ENCODE assay signal across 8 cellular contexts in the genomic region with DNA sequence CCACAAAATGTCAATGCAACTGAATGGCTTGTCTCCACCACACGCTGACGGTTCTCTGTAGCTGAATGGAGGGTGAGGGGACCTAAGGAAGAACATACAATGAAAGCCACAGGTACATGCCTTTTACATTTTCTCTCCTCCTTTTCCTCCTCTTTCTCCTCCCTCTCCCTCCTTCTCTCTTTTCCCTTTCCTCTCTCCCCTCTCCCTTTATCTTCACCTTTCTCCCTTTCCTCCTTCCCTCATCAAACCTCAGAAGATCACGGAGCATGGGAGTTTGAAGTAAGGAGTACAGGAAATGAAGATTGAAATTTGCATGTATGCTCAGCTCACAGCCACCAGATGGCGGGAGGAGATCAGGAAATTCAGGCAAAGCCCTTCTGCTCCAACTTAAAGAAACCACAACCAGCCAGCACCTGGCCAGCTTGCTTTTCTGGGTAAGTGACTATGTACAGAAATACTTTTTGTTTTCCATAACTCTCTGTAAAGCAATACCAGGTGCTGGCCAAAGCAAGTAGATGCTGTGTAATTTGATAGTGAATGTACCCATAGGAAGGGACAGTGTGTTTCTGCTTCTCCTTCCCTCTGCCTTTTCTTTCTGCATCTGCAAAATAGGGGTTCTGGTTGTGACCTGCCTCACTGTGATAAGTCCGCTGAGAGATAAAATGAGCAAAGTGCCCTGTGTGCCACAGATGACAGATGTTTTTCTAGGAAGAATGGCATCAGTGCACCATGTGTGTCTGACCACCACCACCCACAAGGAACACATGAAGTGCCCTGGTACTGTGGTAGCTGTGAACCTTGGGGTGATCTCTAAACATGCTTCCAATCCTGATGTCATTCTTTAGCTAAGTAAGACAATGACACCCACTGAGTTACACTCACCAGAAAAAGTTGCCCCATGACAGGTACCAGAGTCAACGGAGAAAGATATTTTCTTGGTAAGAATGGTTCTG. TPM values are rescaled to one million over a fixed set of nuclear protein-coding genes. Genes with fewer than 3 reads are reported as not detected.
A peak's percentile ranks its signal among the peaks of the same experiment; 100 is the strongest.
DNase-seq lines count a peak whose midpoint lies in the region; ATAC-seq lines count a peak whose summit lies in the region.

No MANE protein-coding gene starts in this region.

- H3K27me3 ChIP-seq in mesendoderm (ENCODE audit: insufficient read depth, low read length, poor library complexity) = no peaks in the 10 kb centered on the region

- no peak overlapping the region for H4K8ac ChIP-seq in mesendoderm (ENCODE audit: low read depth, low read length)

- ATAC-seq in HG03280 (IDR thresholded peaks at IDR 0.05; ENCODE audit: unreplicated experiment) = peak; percentile 75
- ATAC-seq in GM21381 (IDR thresholded peaks at IDR 0.05; ENCODE audit: unreplicated experiment) = no peak

- H3K4me1 ChIP-seq in mesendoderm (ENCODE audit: control insufficient read depth, low read depth, low read length) = no peaks in the 10 kb centered on the region

- no peak overlapping the region for H4K5ac ChIP-seq in mesendoderm (ENCODE audit: low read length)

- H3K4me2 ChIP-seq in mesendoderm (ENCODE audit: low read length) = peak overlapping the region; percentile 28

- peak overlapping the region; percentile 27 for H3K9ac ChIP-seq in mesendoderm (ENCODE audit: low read length)

- H3K79me2 ChIP-seq in mesendoderm (ENCODE audit: control insufficient read depth, insufficient read depth, low read length) = no peaks in the 10 kb centered on the region

- H3K4me3 ChIP-seq in mesendoderm (ENCODE audit: low read length) = no peak overlapping the region

- no peak overlapping the region for H3K4ac ChIP-seq in mesendoderm (ENCODE audit: low read depth, low read length)

- H3K18ac ChIP-seq in mesendoderm (ENCODE audit: low read length) = no peak overlapping the region

- H3K79me1 ChIP-seq in mesendoderm (ENCODE audit: low read length) = no peaks in the 10 kb centered on the region

- peak; percentile 58 for DNase-seq in GM04504 (ENCODE audit: low read depth)
- DNase-seq in NCI-H526 treated with DMSO at 0.1 percent for 48 hours (lab: John Stamatoyannopoulos, UW) = peak; percentile 79
- peak; percentile 69 for DNase-seq in activated CD4-positive, alpha-beta T cell treated with anti-CD3 and anti-CD28 coated beads, Interleukin-2, amount 50 U/mL, for 1 hour
- DNase-seq in effector CD8-positive, alpha-beta T cell (lab: John Stamatoyannopoulos, UW) = peak; percentile 52
- peak; percentile 80 for DNase-seq in mesendoderm
- DNase-seq in stimulated activated CD8-positive, alpha-beta memory T cell treated with anti-CD3 and anti-CD28 coated beads, Interleukin-7, amount 100 ng/mL, for 4 hours (ENCODE audit: low read depth in 2 of 2) = peak; percentile 36 to 51

- no peak overlapping the region for H2AK5ac ChIP-seq in mesendoderm (ENCODE audit: low read length)

- H3K23ac ChIP-seq in mesendoderm (ENCODE audit: low read length) = no peak overlapping the region

- H3K36me3 ChIP-seq in mesendoderm (ENCODE audit: control insufficient read depth, insufficient read depth, low read length) = no peaks in the 10 kb centered on the region

- WGBS in mesendoderm (ENCODE audit: extremely low coverage, insufficient coverage, low lambda C conversion rate) = no CpG with 5 or more reads among the region's 6 CpGs

- peak overlapping the region; percentile 28 for H3K56ac ChIP-seq in mesendoderm (ENCODE audit: low read length)

- no peak overlapping the region for H2BK120ac ChIP-seq in mesendoderm (ENCODE audit: low read depth, low read length)

- H2BK5ac ChIP-seq in mesendoderm (ENCODE audit: low read length) = no peak overlapping the region

- no peak overlapping the region for H3K27ac ChIP-seq in mesendoderm (ENCODE audit: low read depth, low read length)

- no peak overlapping the region for H2BK15ac ChIP-seq in mesendoderm (replicated peaks; ENCODE audit: low read depth)

RNA-seq across cellular contexts. Expression of a gene that starts 18.6 kb away (rescaled TPM):
- 14.4 TPM for polyA plus RNA-seq in mesendoderm (2013, experiment 1 of 2)
- 14.2 TPM for polyA plus RNA-seq in mesendoderm (2013, experiment 2 of 2)
